11 cellular contexts compared by ENCODE assay signal in the genomic region with DNA sequence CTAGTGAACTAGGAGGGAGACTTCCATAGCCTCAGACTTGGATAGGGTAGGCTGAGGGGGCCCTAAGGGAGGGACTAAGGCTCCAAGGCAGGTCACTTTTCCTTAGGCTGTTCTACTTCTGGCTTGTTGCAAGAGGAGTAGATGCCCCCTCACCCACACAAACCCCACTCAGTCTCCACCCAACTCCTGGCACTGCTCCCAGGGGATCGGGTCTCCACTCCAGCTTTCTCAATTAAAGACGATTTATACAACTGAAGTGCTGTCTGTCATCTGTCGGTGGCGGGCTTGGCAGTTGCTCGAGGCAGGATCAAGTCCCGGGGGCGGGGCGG. TPM values are rescaled to one million over a fixed set of nuclear protein-coding genes. Genes with fewer than 3 reads are reported as not detected.
DNase-seq lines count a peak whose midpoint lies in the region; ATAC-seq and TF ChIP-seq lines count a peak whose summit lies in the region.
"Had no signal": no experiment of that assay in that cellular context is flagged by ENCODE, and none has a peak within 500 bp of the region (broad histone marks: within the 10 kb centered on the region; RNA-seq: fewer than 3 reads in every experiment).

No MANE protein-coding gene starts in this region.

- H3K9me3 ChIP-seq in heart right ventricle (no peaks in the 10 kb centered on the region), left lung (no peaks in the 10 kb centered on the region), upper lobe of right lung (no peaks in the 10 kb centered on the region)

- H3K4me1 Mint-ChIP-seq in activated CD8-positive, alpha-beta T cell treated with anti-CD3 and anti-CD28 coated beads, Interleukin-2, amount 10 ng/mL, durations not matched to agents 7 days and 5 days (ENCODE audit: low read depth) = peaks cover 30% of the 10 kb centered on the region

- H3K27ac ChIP-seq in heart right ventricle (peak overlapping the region in 8 of 10 donors; percentile 36 to 78 (median 68)), left lung (no peak overlapping the region), upper lobe of right lung (no peak overlapping the region)

- H3K36me3 ChIP-seq in heart right ventricle = no peaks in the 10 kb centered on the region
- H3K36me3 ChIP-seq in left lung = no peaks in the 10 kb centered on the region
- H3K36me3 ChIP-seq in upper lobe of right lung = no peaks in the 10 kb centered on the region

- no peak overlapping the region for H3K27ac Mint-ChIP-seq in activated CD8-positive, alpha-beta T cell treated with anti-CD3 and anti-CD28 coated beads, Interleukin-2, amount 10 ng/mL, durations not matched to agents 7 days and 5 days
- H3K27ac Mint-ChIP-seq: CD4-positive, CD25-positive, alpha-beta regulatory T cell had no signal

- WGBS in heart right ventricle, 2 donors = 12 to 16% methylated on average over 8 of the region's 8 CpGs

- no peak for TF ChIP-seq CTCF in heart right ventricle (IDR thresholded peaks at IDR 0.05)
- TF ChIP-seq CTCF in left lung (IDR thresholded peaks at IDR 0.05) = no peak
- no peak for TF ChIP-seq CTCF in upper lobe of right lung (IDR thresholded peaks at IDR 0.05)

- peak overlapping the region in 9 of 10 donors; percentile 33 to 62 (median 55) for H3K4me3 ChIP-seq in heart right ventricle
- peak overlapping the region; percentile 33 to 50 for H3K4me3 ChIP-seq in left lung
- peak overlapping the region; percentile 46 for H3K4me3 ChIP-seq in upper lobe of right lung

- peaks cover 28% of the 10 kb centered on the region for H3K27me3 Mint-ChIP-seq in activated CD8-positive, alpha-beta T cell treated with anti-CD3 and anti-CD28 coated beads, Interleukin-2, amount 10 ng/mL, durations not matched to agents 7 days and 5 days (ENCODE audit: low read depth)

- H3K9me3 Mint-ChIP-seq in activated CD8-positive, alpha-beta T cell treated with anti-CD3 and anti-CD28 coated beads, Interleukin-2, amount 10 ng/mL, durations not matched to agents 7 days and 5 days (ENCODE audit: insufficient read depth) = no peaks in the 10 kb centered on the region

- intact Hi-C loops in heart right ventricle (cut with DNase I) (loop anchor here in 3 of 10 donors (5.0 kb wide), 1 partner anchor 33 kb away; a partner anchor contains a TSS), Right ventricle myocardium superior (cut with DNase I) (loop anchor here (5.0 kb wide), 1 partner anchor 138 kb away; a partner anchor contains a TSS), left lung (cut with DNase I) (no loop called here), upper lobe of right lung (cut with DNase I) (no loop called here)

- peaks cover 9 to 42% (median 36%) of the 10 kb centered on the region in 9 donors for H3K4me1 ChIP-seq in heart right ventricle
- H3K4me1 ChIP-seq in left lung = peaks cover 15 to 30% of the 10 kb centered on the region in 2 donors
- peaks cover 17% of the 10 kb centered on the region for H3K4me1 ChIP-seq in upper lobe of right lung

- POLR2A ChIA-PET in activated CD8-positive, alpha-beta T cell treated with anti-CD3 and anti-CD28 coated beads, Interleukin-2, amount 10 ng/mL, durations not matched to agents 7 days and 5 days (lab: Charles Lee) = interaction anchor here (0.5 to 4.6 kb wide), 8 partner anchors 8 to 139 kb away, joined by 3 to 21 read pairs (median 4); a partner anchor contains a TSS

- ATAC-seq in heart right ventricle (no peak), Right ventricle myocardium superior (ENCODE audit: poor library complexity) (no peak), left lung (no peak), upper lobe of right lung (no peak), HG03469 (IDR thresholded peaks at IDR 0.05; ENCODE audit: unreplicated experiment) (no peak)
- ATAC-seq in activated CD8-positive, alpha-beta T cell treated with anti-CD3 and anti-CD28 coated beads, Interleukin-2, amount 10 ng/mL, durations not matched to agents 7 days and 5 days = no peak

- CTCF ChIA-PET in activated CD8-positive, alpha-beta T cell treated with anti-CD3 and anti-CD28 coated beads, Interleukin-2, amount 10 ng/mL, durations not matched to agents 7 days and 5 days (lab: Charles Lee) = interaction anchor here (1.2 to 5.3 kb wide), 7 partner anchors 9 to 116 kb away, joined by 3 to 50 read pairs (median 8); a partner anchor contains a TSS

- peaks cover 25% of the 10 kb centered on the region for H3K36me3 Mint-ChIP-seq in activated CD8-positive, alpha-beta T cell treated with anti-CD3 and anti-CD28 coated beads, Interleukin-2, amount 10 ng/mL, durations not matched to agents 7 days and 5 days (ENCODE audit: low read depth)

- H3K4me3 Mint-ChIP-seq in activated CD8-positive, alpha-beta T cell treated with anti-CD3 and anti-CD28 coated beads, Interleukin-2, amount 10 ng/mL, durations not matched to agents 7 days and 5 days = peak overlapping the region; percentile 43

- H3K27me3 ChIP-seq in heart right ventricle = peaks cover 0 to 70% (median 5%) of the 10 kb centered on the region in 7 donors
- H3K27me3 ChIP-seq in left lung = peaks cover 18 to 80% of the 10 kb centered on the region in 2 donors
- H3K27me3 ChIP-seq in upper lobe of right lung = peaks cover 37% of the 10 kb centered on the region

- DNase-seq in heart right ventricle (no peak), Right ventricle myocardium superior (no peak), left lung (no peak), upper lobe of right lung (no peak), amygdala (lab: John Stamatoyannopoulos, UW) (no peak), middle frontal gyrus (ENCODE audit: extremely low spot score, low spot score) (no peak)
- no peak for DNase-seq in activated CD8-positive, alpha-beta T cell treated with anti-CD3 and anti-CD28 coated beads, Interleukin-2, amount 10 ng/mL, durations not matched to agents 7 days and 5 days
- DNase-seq: CD4-positive, CD25-positive, alpha-beta regulatory T cell; NCI-H526 treated with DMSO at 0.1 percent for 48 hours had no signal

RNA-seq across cellular contexts. Expression of a gene that starts 0.2 kb away (rescaled TPM):
- total RNA-seq in heart right ventricle = 10 to 100 TPM in 6 of 10 donors, 1 to 10 TPM in 4; 5.4 to 13.1 (median 10.3) TPM
- 10 to 100 TPM; 10.2 to 25.4 TPM for polyA plus RNA-seq in heart right ventricle
- 9.8 TPM for total RNA-seq in Right ventricle myocardium superior
- 10 to 100 TPM; 14.1 to 15.7 TPM for total RNA-seq in activated CD8-positive, alpha-beta T cell treated with anti-CD3 and anti-CD28 coated beads, Interleukin-2, amount 10 ng/mL, durations not matched to agents 7 days and 5 days
- total RNA-seq in left lung = 10 to 100 TPM; 10.6 to 12.1 TPM
- 10.1 TPM for total RNA-seq in upper lobe of right lung

RNA-seq across cellular contexts. Expression of a gene that starts 5.3 kb away (rescaled TPM):
- total RNA-seq in heart right ventricle = 10 to 100 TPM in 2 of 10 donors, 1 to 10 TPM in 8; 4.6 to 15.9 (median 8.1) TPM
- polyA plus RNA-seq in heart right ventricle = 1 to 10 TPM; 2.0 to 7.2 TPM
- total RNA-seq in Right ventricle myocardium superior = 9.8 TPM
- 10 to 100 TPM; 16.6 to 18.8 TPM for total RNA-seq in activated CD8-positive, alpha-beta T cell treated with anti-CD3 and anti-CD28 coated beads, Interleukin-2, amount 10 ng/mL, durations not matched to agents 7 days and 5 days
- 1 to 10 TPM in 1 of 2 donors, under 1 TPM in 1; 0.97 to 1.7 TPM for total RNA-seq in left lung
- 1.1 TPM for total RNA-seq in upper lobe of right lung

RNA-seq across cellular contexts. Expression of a gene that starts 9.4 kb away (rescaled TPM):
- total RNA-seq in heart right ventricle (1 to 10 TPM; 1.2 to 3.5 (median 2.2) TPM), Right ventricle myocardium superior (1.7 TPM), left lung (1 to 10 TPM; 7.2 to 9.6 TPM), upper lobe of right lung (7.4 TPM)
- polyA plus RNA-seq in heart right ventricle = 1 to 10 TPM; 2.0 to 4.2 TPM
- 10 to 100 TPM; 16.5 to 18.1 TPM for total RNA-seq in activated CD8-positive, alpha-beta T cell treated with anti-CD3 and anti-CD28 coated beads, Interleukin-2, amount 10 ng/mL, durations not matched to agents 7 days and 5 days

RNA-seq across cellular contexts. Expression of a gene that starts 16.0 kb away (rescaled TPM):
- not detected for total RNA-seq in heart right ventricle
- not detected for polyA plus RNA-seq in heart right ventricle
- not detected for total RNA-seq in Right ventricle myocardium superior
- total RNA-seq in activated CD8-positive, alpha-beta T cell treated with anti-CD3 and anti-CD28 coated beads, Interleukin-2, amount 10 ng/mL, durations not matched to agents 7 days and 5 days = not detected
- not detected for total RNA-seq in left lung
- total RNA-seq in upper lobe of right lung = not detected
- total RNA-seq: CD4-positive, CD25-positive, alpha-beta regulatory T cell; renal cortical epithelial cell had no signal
- polyA plus RNA-seq: CD4-positive, CD25-positive, alpha-beta regulatory T cell had no signal

RNA-seq across cellular contexts. Expression of a gene that starts 19.2 kb away (rescaled TPM):
- total RNA-seq in heart right ventricle (not detected), Right ventricle myocardium superior (not detected), left lung (not detected), upper lobe of right lung (not detected)
- polyA plus RNA-seq in heart right ventricle = not detected
- total RNA-seq in activated CD8-positive, alpha-beta T cell treated with anti-CD3 and anti-CD28 coated beads, Interleukin-2, amount 10 ng/mL, durations not matched to agents 7 days and 5 days = not detected
- total RNA-seq: CD4-positive, CD25-positive, alpha-beta regulatory T cell; renal cortical epithelial cell had no signal
- polyA plus RNA-seq: CD4-positive, CD25-positive, alpha-beta regulatory T cell had no signal

Comparison
In these comparisons a context has a peak if more than half of its experiments do, and no peak if none do; other contexts are left out.
1. H3K27ac ChIP-seq: peak in heart right ventricle (8 of 10); none in left lung (0 of 2) and upper lobe of right lung (single experiment).
2. Peak in every context shown above with its lines, with median percentiles within 50 percentile points of each other: H3K4me3 ChIP-seq.